In the genomic region with DNA sequence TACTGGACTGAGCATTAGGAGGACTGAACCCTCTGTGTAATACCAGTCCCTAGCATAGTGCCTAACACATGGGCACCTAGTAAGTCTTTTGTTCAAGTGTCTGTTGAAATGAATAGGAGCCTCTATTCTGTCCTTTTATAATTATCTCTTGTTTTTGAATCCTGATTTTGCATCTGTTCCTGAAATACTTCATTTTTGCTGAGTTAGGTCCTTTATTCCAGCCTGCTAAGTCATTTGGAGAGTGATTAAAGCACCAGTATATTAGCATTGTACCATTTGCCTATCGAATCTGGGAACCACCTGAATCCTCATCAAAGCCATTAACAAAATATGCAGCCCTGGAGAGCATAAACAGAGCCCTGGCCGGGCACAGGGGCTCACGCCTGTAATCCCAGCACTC, we compare ENCODE assay signal across 19 cellular contexts. TPM values are rescaled to one million over a fixed set of nuclear protein-coding genes. Genes with fewer than 3 reads are reported as not detected.
DNase-seq lines count a peak whose midpoint lies in the region; ATAC-seq, FAIRE-seq and TF ChIP-seq lines count a peak whose summit lies in the region.
"Had no signal": no experiment of that assay in that cellular context is flagged by ENCODE, and none has a peak within 500 bp of the region (broad histone marks: within the 10 kb centered on the region; RNA-seq: fewer than 3 reads in every experiment).

No MANE protein-coding gene starts in this region.

- H3K9me1 ChIP-seq in K562 (ENCODE audit: control insufficient read depth, insufficient read depth, low read length): peaks cover 2% of the 10 kb centered on the region

- 98% methylated on average over 3 of the region's 3 CpGs for WGBS in K562 (ENCODE audit: insufficient coverage, low coverage, missing lambda C conversion rate)

- TF ChIP-seq RAD21 in K562 (CRISPR knock-in tag; conservative IDR thresholded peaks at IDR 0.05 in 1 of 2, IDR thresholded peaks at IDR 0.05 in 1 of 2): no peak

- no peaks in the 10 kb centered on the region for H3K9me3 ChIP-seq in T-helper 17 cell (ENCODE audit: control insufficient read depth, low read length, poor library complexity, severe bottlenecking)
- no peaks in the 10 kb centered on the region for H3K9me3 ChIP-seq in K562 (replicated peaks; ENCODE audit: control insufficient read depth, insufficient read depth, low read depth, low read length)
- H3K9me3 ChIP-seq: BLaER1 had no signal

- no peaks in the 10 kb centered on the region for H3K79me2 ChIP-seq in K562 (ENCODE audit: control insufficient read depth, insufficient read depth, low read length)

- H3K27me3 ChIP-seq in K562 (ENCODE audit: control insufficient read depth in 2 of 2, insufficient read depth in 2 of 2, low read length in 2 of 2): no peaks in the 10 kb centered on the region
- H3K27me3 ChIP-seq: BLaER1 had no signal

- in situ Hi-C loops in K562 (cut with MboI): no loop called here

- H3K36me3 ChIP-seq in K562 (ENCODE audit: control insufficient read depth, insufficient read depth, low read length): peaks cover 93% of the 10 kb centered on the region

- no peaks in the 10 kb centered on the region for H3K4me1 ChIP-seq in K562 (replicated peaks in 1 of 2; ENCODE audit: control insufficient read depth in 2 of 2, insufficient read depth in 2 of 2, low read length in 2 of 2)
- H3K4me1 ChIP-seq: BLaER1 had no signal

- H3K4me2 ChIP-seq in K562 (ENCODE audit: insufficient read depth, low read length): no peak overlapping the region
- H3K4me2 ChIP-seq: BLaER1 had no signal

- H2AFZ ChIP-seq in K562 (ENCODE audit: low read depth, low read length): no peak overlapping the region

- TF ChIP-seq CTCF in K562 (IDR thresholded peaks at IDR 0.05 in 2 of 3, conservative IDR thresholded peaks at IDR 0.05 in 1 of 3; ENCODE audit: insufficient read depth in 2 of 3, low read depth in 1 of 3, low read length in 3 of 3): no peak

- no peak overlapping the region for H3K27ac ChIP-seq in K562 (ENCODE audit: extremely low read depth, low read depth, low read length)
- H3K27ac ChIP-seq: BLaER1 had no signal

- CTCF ChIA-PET in K562 (lab: Yijun Ruan, JAX; ENCODE audit: low intra/inter-chr PET ratio): no interaction called here

- no peaks in the 10 kb centered on the region for H3K9me3 Mint-ChIP-seq in activated naive CD8-positive, alpha-beta T cell (ENCODE audit: low read depth)
- H3K9me3 Mint-ChIP-seq in activated naive CD8-positive, alpha-beta T cell treated with anti-CD3 and anti-CD28 coated beads for 36 hours: no peaks in the 10 kb centered on the region
- H3K9me3 Mint-ChIP-seq: CD14-positive monocyte; CD8-positive, alpha-beta T cell had no signal

- POLR2A ChIA-PET in K562 (lab: Yijun Ruan, JAX): interaction anchor here (1.8 to 4.2 kb wide), 2 partner anchors 8 to 11 kb away, joined by 15 to 42 read pairs; no protein-coding TSS in a partner anchor

- no peak for FAIRE-seq in K562 (lab: Jason Lieb, UNC)
- FAIRE-seq in GM19239 (lab: Jason Lieb, UNC): no peak
- FAIRE-seq: GM12878, HTR-8/SVneo had no signal

- intact Hi-C loops in K562 (cut with micrococcal nuclease): loop anchor here (5.0 kb wide), 1 partner anchor 273 kb away; no protein-coding TSS in a partner anchor

- H3K4me3 Mint-ChIP-seq in activated naive CD8-positive, alpha-beta T cell: no peak overlapping the region
- no peak overlapping the region for H3K4me3 Mint-ChIP-seq in activated naive CD8-positive, alpha-beta T cell treated with anti-CD3 and anti-CD28 coated beads for 36 hours
- no peak overlapping the region for H3K4me3 Mint-ChIP-seq in T-helper 17 cell
- H3K4me3 Mint-ChIP-seq: CD14-positive monocyte; CD8-positive, alpha-beta T cell had no signal

- H3K9ac ChIP-seq in K562 (ENCODE audit: insufficient read depth in 1 of 2, low read depth in 2 of 2, low read length in 2 of 2): no peak overlapping the region
- H3K9ac ChIP-seq: BLaER1 had no signal

- no peak overlapping the region for H3K4me3 ChIP-seq in K562
- H3K4me3 ChIP-seq: BLaER1, GM12878 had no signal

- H3K27me3 Mint-ChIP-seq in activated naive CD8-positive, alpha-beta T cell: no peaks in the 10 kb centered on the region
- H3K27me3 Mint-ChIP-seq in activated naive CD8-positive, alpha-beta T cell treated with anti-CD3 and anti-CD28 coated beads for 36 hours: no peaks in the 10 kb centered on the region
- H3K27me3 Mint-ChIP-seq in T-helper 17 cell: no peaks in the 10 kb centered on the region

- no peaks in the 10 kb centered on the region for H4K20me1 ChIP-seq in K562 (replicated peaks; ENCODE audit: control insufficient read depth, insufficient read depth, low read length)

- no TSS peak for BruUV-seq in K562 (replicated peaks; lab: Mats Ljungman, UMichigan)

- ATAC-seq in T-helper 17 cell (no peak), K562 (no peak), GM19452 (IDR thresholded peaks at IDR 0.05; ENCODE audit: unreplicated experiment) (no peak)
- ATAC-seq: CD8-positive, alpha-beta T cell; GM12878; HCT116 had no signal

- no peak for DNase-seq in activated naive CD8-positive, alpha-beta T cell treated with anti-CD3 and anti-CD28 coated beads for 36 hours
- DNase-seq in T-helper 17 cell (no peak), K562 (ENCODE audit: extremely low read depth in 1 of 4, low spot score in 3 of 4) (no peak), pons (ENCODE audit: low spot score) (peak; percentile 13), HuH-7 (ENCODE audit: low spot score) (no peak), GM19239 (ENCODE audit: insufficient read length, low spot score) (no peak)
- DNase-seq: 8988T; Calu3; CD8-positive, alpha-beta T cell; DMS79 treated with DMSO at 0.1 percent for 48 hours; GOT3; H7 had no signal

- no peak for TF ChIP-seq EP300 in K562 (IDR thresholded peaks at IDR 0.05; ENCODE audit: low read length)

- peak overlapping the region; percentile 64 for H3K27ac Mint-ChIP-seq in activated naive CD8-positive, alpha-beta T cell
- no peak overlapping the region for H3K27ac Mint-ChIP-seq in activated naive CD8-positive, alpha-beta T cell treated with anti-CD3 and anti-CD28 coated beads for 36 hours
- peak overlapping the region; percentile 11 for H3K27ac Mint-ChIP-seq in T-helper 17 cell
- H3K27ac Mint-ChIP-seq: CD14-positive monocyte had no signal

- H3K4me1 Mint-ChIP-seq in activated naive CD8-positive, alpha-beta T cell (ENCODE audit: low read depth): peaks cover 4% of the 10 kb centered on the region
- H3K4me1 Mint-ChIP-seq in activated naive CD8-positive, alpha-beta T cell treated with anti-CD3 and anti-CD28 coated beads for 36 hours: no peaks in the 10 kb centered on the region
- H3K4me1 Mint-ChIP-seq in T-helper 17 cell: peaks cover 3% of the 10 kb centered on the region
- H3K4me1 Mint-ChIP-seq: CD14-positive monocyte had no signal

- no peak for TF ChIP-seq POLR2A in K562 (conservative IDR thresholded peaks at IDR 0.05)

- peaks cover 11% of the 10 kb centered on the region for H3K36me3 Mint-ChIP-seq in activated naive CD8-positive, alpha-beta T cell
- H3K36me3 Mint-ChIP-seq in activated naive CD8-positive, alpha-beta T cell treated with anti-CD3 and anti-CD28 coated beads for 36 hours: peaks cover 29% of the 10 kb centered on the region
- peaks cover 5% of the 10 kb centered on the region for H3K36me3 Mint-ChIP-seq in T-helper 17 cell (ENCODE audit: low read depth)

TF ChIP-seq in K562, 482 proteins besides CTCF, POLR2A, EP300 and RAD21 (continues in another document):
- TF ChIP-seq POLR2AphosphoS5 (IDR thresholded peaks at IDR 0.05; ENCODE audit: control insufficient read depth, insufficient read depth, low read depth, low read length): no peak
- TF ChIP-seq ZNF316 (IDR thresholded peaks at IDR 0.05): peak; percentile 68
- peak; percentile 30; the same call in 1 of the 2 replicates for TF ChIP-seq MAFF (IDR thresholded peaks at IDR 0.05; ENCODE audit: low read length)

RNA-seq across cellular contexts. Expression of gene YARS1, which starts 32.3 kb away (rescaled TPM):
- total RNA-seq in activated naive CD8-positive, alpha-beta T cell treated with anti-CD3 and anti-CD28 coated beads for 36 hours: 100 to 1,000 TPM; 250 to 267 TPM
- total RNA-seq in T-helper 17 cell (10 to 100 TPM; 70.9 to 88.1 TPM), K562 (2014; rRNA removed) (336 and 418 TPM in 2 replicates), K562 (2014; rRNA removed; fragmentation: Illumina TruSeq; extraction: Trizol) (207 and 229 TPM in 2 replicates), K562 (2015; rRNA removed; fragmentation: Illumina TruSeq; extraction: Trizol) (127 TPM in 2 replicates), K562 (2021) (276 and 306 TPM in 2 replicates)
- 469 and 618 TPM in 2 replicates for total RNA-seq in K562 (2011; cell fraction: chromatin; rRNA removed; ENCODE audit: low replicate concordance)
- 286 and 302 TPM in 2 replicates for total RNA-seq in K562 (2011; cell fraction: nucleolus; rRNA removed)
- total RNA-seq in K562 (2011; cell fraction: nucleoplasm; rRNA removed): 416 and 469 TPM in 2 replicates
- polyA plus RNA-seq in K562 (2011; rRNA removed) (166 and 174 TPM in 2 replicates), K562 (2014; fragmentation: Illumina TruSeq; extraction: Trizol) (312 and 330 TPM in 2 replicates), K562 (2014; fragmentation: Nextera tagmentation; extraction: Ambion mirVana) (10 to 100 TPM; 66.2 to 92.8 TPM), K562 (2014; rRNA removed) (182 and 201 TPM in 2 replicates)
- polyA plus RNA-seq in K562 (2011; cell fraction: cytosol; rRNA removed): 69.3 and 114 TPM in 2 replicates
- polyA plus RNA-seq in K562 (2011; cell fraction: nucleus; rRNA removed): 229 and 316 TPM in 2 replicates
- polyA plus RNA-seq in K562 (2012): 197 and 532 TPM in 2 replicates
- 215 and 273 TPM in 2 replicates for polyA minus RNA-seq in K562 (2011; rRNA and poly(A)+ RNA removed)
- 116 and 173 TPM in 2 replicates for polyA minus RNA-seq in K562 (2011; cell fraction: cytosol; rRNA and poly(A)+ RNA removed)
- polyA minus RNA-seq in K562 (2011; cell fraction: nucleus; rRNA and poly(A)+ RNA removed): 55.7 and 137 TPM in 2 replicates

RNA-seq across cellular contexts. Expression of gene S100PBP, which starts 32.6 kb away (rescaled TPM):
- total RNA-seq in activated naive CD8-positive, alpha-beta T cell treated with anti-CD3 and anti-CD28 coated beads for 36 hours: 10 to 100 TPM; 24.6 to 28.5 TPM
- 10 to 100 TPM; 32.5 to 35.5 TPM for total RNA-seq in T-helper 17 cell
- 129 and 333 TPM in 2 replicates for total RNA-seq in K562 (2011; cell fraction: chromatin; rRNA removed; ENCODE audit: low replicate concordance)
- 72.0 and 90.1 TPM in 2 replicates for total RNA-seq in K562 (2011; cell fraction: nucleolus; rRNA removed)
- 168 and 289 TPM in 2 replicates for total RNA-seq in K562 (2011; cell fraction: nucleoplasm; rRNA removed)
- total RNA-seq in K562 (2014; rRNA removed): 22.8 and 25.7 TPM in 2 replicates
- 60.2 and 71.1 TPM in 2 replicates for total RNA-seq in K562 (2014; rRNA removed; fragmentation: Illumina TruSeq; extraction: Trizol)
- 36.3 and 45.2 TPM in 2 replicates for total RNA-seq in K562 (2015; rRNA removed; fragmentation: Illumina TruSeq; extraction: Trizol)
- total RNA-seq in K562 (2021): 39.7 and 51.4 TPM in 2 replicates
- 58.9 and 59.8 TPM in 2 replicates for polyA plus RNA-seq in K562 (2011; rRNA removed)
- polyA plus RNA-seq in K562 (2011; cell fraction: cytosol; rRNA removed): 11.6 and 25.9 TPM in 2 replicates
- polyA plus RNA-seq in K562 (2011; cell fraction: nucleus; rRNA removed): 46.3 and 64.2 TPM in 2 replicates
- 17.6 and 23.2 TPM in 2 replicates for polyA plus RNA-seq in K562 (2012)
- 29.4 and 32.9 TPM in 2 replicates for polyA plus RNA-seq in K562 (2014; fragmentation: Illumina TruSeq; extraction: Trizol)
- 10 to 100 TPM; 22.9 to 31.8 TPM for polyA plus RNA-seq in K562 (2014; fragmentation: Nextera tagmentation; extraction: Ambion mirVana)
- polyA plus RNA-seq in K562 (2014; rRNA removed): 29.3 and 37.7 TPM in 2 replicates
- 81.4 and 115 TPM in 2 replicates for polyA minus RNA-seq in K562 (2011; rRNA and poly(A)+ RNA removed)
- polyA minus RNA-seq in K562 (2011; cell fraction: cytosol; rRNA and poly(A)+ RNA removed): 23.3 and 23.8 TPM in 2 replicates
- 27.1 and 58.4 TPM in 2 replicates for polyA minus RNA-seq in K562 (2011; cell fraction: nucleus; rRNA and poly(A)+ RNA removed)
